In genomic region chr2:27408601-27409320, GRCh38 we compare ENCODE assay signal across 8 cellular contexts. TPM values are rescaled to one million over a fixed set of nuclear protein-coding genes. Genes with fewer than 3 reads are reported as not detected.
A peak's percentile ranks its signal among the peaks of the same experiment; 100 is the strongest.
DNase-seq lines count a peak whose midpoint lies in the region; ATAC-seq and TF ChIP-seq lines count a peak whose summit lies in the region.

No MANE protein-coding gene starts in this region.

- H3K4me3 ChIP-seq in PC-3 (ENCODE audit: low read length) (peak overlapping the region; percentile 77), coronary artery (peak overlapping the region; percentile 90), thymus (ENCODE audit: low read length) (peak overlapping the region; percentile 100)

- no TSS peak for BruUV-seq in PC-3 (replicated peaks; lab: Mats Ljungman, UMichigan)

- POLR2A ChIA-PET in PC-3 (lab: Charles Lee; ENCODE audit: unreplicated experiment) = interaction anchor here (0.5 to 0.6 kb wide), 3 partner anchors 39 to 273 kb away, joined by 5 to 10 read pairs (median 7); partner anchors contain the start of genes EIF2B4 and SNX17

- CTCF ChIA-PET in PC-3 (lab: Charles Lee) = interaction anchor here (1.0 kb wide), 2 partner anchors 22 to 281 kb away, joined by 3 read pairs; no protein-coding TSS in a partner anchor

- H3K27ac ChIP-seq in PC-3 (ENCODE audit: low read length) (peak overlapping the region; percentile 50), coronary artery (peak overlapping the region; percentile 30 to 86), thymus (ENCODE audit: low read depth) (peak overlapping the region; percentile 89)

- no peaks in the 10 kb centered on the region for H3K9me2 ChIP-seq in PC-3 (replicated peaks; ENCODE audit: low read length)

- H3K36me3 ChIP-seq in PC-3 (ENCODE audit: low read depth, low read length) (peaks cover 3% of the 10 kb centered on the region; the same call in 1 of the 2 replicates), thymus (ENCODE audit: control insufficient read depth, insufficient read depth) (peaks cover 4% of the 10 kb centered on the region)

- under 1% methylated on average over 33 of the region's 33 CpGs for WGBS in thymus

- peaks cover 6% of the 10 kb centered on the region for H3K36me3 Mint-ChIP-seq in memory B cell

- H4K20me1 ChIP-seq in PC-3 (ENCODE audit: low read length) = peaks cover 27% of the 10 kb centered on the region

- TF ChIP-seq POLR2A in GM18505 (IDR thresholded peaks at IDR 0.05; ENCODE audit: borderline replicate concordance, extremely low read depth, insufficient read depth, insufficient read length) = no peak

- H3K79me2 ChIP-seq in PC-3 (ENCODE audit: low read length) = peaks cover 56% of the 10 kb centered on the region

- peaks cover 19% of the 10 kb centered on the region for H3K4me1 Mint-ChIP-seq in memory B cell

- H3K27ac Mint-ChIP-seq in memory B cell = peak overlapping the region; percentile 89

- DNase-seq in AML-193 (lab: John Stamatoyannopoulos, UW) (peak; percentile 15 to 28), PC-3 (peak; percentile 14), coronary artery (ENCODE audit: low spot score) (no peak), memory B cell (ENCODE audit: low spot score in 2 of 2) (no peak), T1000 (lab: John Stamatoyannopoulos, UW) (no peak)

- H3K4me2 ChIP-seq in PC-3 (ENCODE audit: low read length) = peak overlapping the region; percentile 96

- intact Hi-C loops in PC-3 (cut with micrococcal nuclease) = loop anchor here (1.0 to 10.0 kb wide), 4 partner anchors 20 to 275 kb away; partner anchors contain the start of genes CCDC121, GPN1 and NRBP1

- peaks cover 4% of the 10 kb centered on the region for H3K9me3 Mint-ChIP-seq in memory B cell

- H3K9me3 ChIP-seq in PC-3 (ENCODE audit: low read length) = no peaks in the 10 kb centered on the region
- no peaks in the 10 kb centered on the region for H3K9me3 ChIP-seq in thymus (ENCODE audit: control insufficient read depth)

- H3K27me3 Mint-ChIP-seq in memory B cell = peaks cover 2% of the 10 kb centered on the region

- H3K4me1 ChIP-seq in PC-3 (ENCODE audit: insufficient read depth, low read length) (peaks cover 21% of the 10 kb centered on the region; the same call in 1 of the 2 replicates), thymus (ENCODE audit: control insufficient read depth, insufficient read depth, low read length) (peaks cover 7% of the 10 kb centered on the region)

- H3K9ac ChIP-seq in PC-3 (ENCODE audit: low read length) = peak overlapping the region; percentile 91

- no peak for TF ChIP-seq CTCF in PC-3 (conservative IDR thresholded peaks at IDR 0.05; ENCODE audit: low read depth, low read length)
- TF ChIP-seq CTCF in coronary artery (IDR thresholded peaks at IDR 0.05) = no peak

- no peaks in the 10 kb centered on the region for H3K27me3 ChIP-seq in PC-3 (ENCODE audit: low read length)
- no peaks in the 10 kb centered on the region for H3K27me3 ChIP-seq in thymus (ENCODE audit: control insufficient read depth, insufficient read depth)

- H3K4me3 Mint-ChIP-seq in memory B cell = peak overlapping the region; percentile 89

- ATAC-seq in GM18505 (IDR thresholded peaks at IDR 0.05; ENCODE audit: unreplicated experiment) (peak; percentile 31), HG02885 (IDR thresholded peaks at IDR 0.05; ENCODE audit: poor library complexity, unreplicated experiment) (peak; percentile 25), PC-3 (peak; percentile 50), memory B cell (ENCODE audit: low read depth) (no peak)

- no peaks in the 10 kb centered on the region for H3F3A ChIP-seq in PC-3 (ENCODE audit: low read length, unreplicated experiment)

- H2AFZ ChIP-seq in PC-3 (ENCODE audit: low read length) = peak overlapping the region; percentile 82

RNA-seq across cellular contexts. Expression of gene PPM1G, which starts 0.6 kb away (rescaled TPM):
- 122 and 133 TPM in 2 replicates for total RNA-seq in PC-3 (2014; rRNA removed)
- 50.4 TPM for polyA plus RNA-seq in thymus

RNA-seq across cellular contexts. Expression of gene NRBP1, which starts 19.7 kb away (rescaled TPM):
- 66.6 and 69.3 TPM in 2 replicates for total RNA-seq in PC-3 (2014; rRNA removed)
- 56.4 TPM for polyA plus RNA-seq in thymus

RNA-seq across cellular contexts. Expression of gene ZNF513, which starts 28.2 kb away (rescaled TPM):
- total RNA-seq in PC-3 (2014; rRNA removed) = 7.4 and 9.7 TPM in 2 replicates
- polyA plus RNA-seq in thymus = 30.7 TPM

RNA-seq across cellular contexts. Expression of gene KRTCAP3, which starts 33.4 kb away (rescaled TPM):
- total RNA-seq in PC-3 (2014; rRNA removed) = 0.22 TPM in 1 of 2 replicates, not detected in the other
- polyA plus RNA-seq in thymus = 13.9 TPM

RNA-seq across cellular contexts. Expression of gene SNX17, which starts 38.3 kb away (rescaled TPM):
- 99.6 and 110 TPM in 2 replicates for total RNA-seq in PC-3 (2014; rRNA removed)
- 77.8 TPM for polyA plus RNA-seq in thymus

Comparison
In these comparisons a context has a peak if more than half of its experiments do, and no peak if none do; other contexts are left out.
1. DNase-seq: peak in AML-193 (2 of 2) and PC-3 (single experiment); none in coronary artery (single experiment), memory B cell (0 of 2) and T1000 (single experiment).
2. Peak in every context shown above with its lines, with median percentiles within 50 percentile points of each other: H3K27ac ChIP-seq and H3K4me3 ChIP-seq.